Comparison of ENCODE assay signal across 16 cellular contexts in the genomic region with DNA sequence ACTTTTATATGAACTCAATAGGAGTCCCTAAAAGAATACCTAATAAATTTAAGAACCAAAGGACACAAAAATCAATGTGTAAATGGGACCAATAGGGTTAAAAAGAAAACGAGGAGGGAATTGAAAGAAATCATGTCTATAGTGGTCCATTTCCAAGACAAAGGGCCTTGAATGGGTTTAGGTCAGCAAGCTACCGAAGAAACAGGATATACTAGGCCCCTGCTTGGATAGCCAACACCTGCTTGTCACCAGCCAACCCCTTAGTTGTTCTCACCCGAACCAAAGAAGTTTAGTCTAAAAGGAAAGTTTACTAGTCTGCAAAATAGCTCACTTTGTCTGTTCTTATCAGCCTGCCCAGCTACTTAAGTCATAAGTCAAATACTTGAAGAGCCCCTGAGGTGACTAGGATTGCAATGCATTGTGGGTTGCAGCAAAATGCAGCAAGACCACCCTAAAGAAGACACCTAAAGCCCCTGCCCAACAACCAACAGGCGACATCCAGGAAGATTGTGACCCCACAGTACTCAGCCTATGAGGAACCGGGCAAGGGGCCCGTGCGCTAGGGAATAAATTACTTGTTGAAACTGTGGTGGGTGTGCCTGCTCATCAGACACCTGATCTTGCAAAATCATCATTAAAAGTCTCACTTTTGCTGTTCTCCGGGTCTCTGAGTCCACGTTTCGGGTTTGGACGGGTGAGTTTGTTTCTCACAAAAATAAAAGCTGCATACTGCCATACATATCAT.
"Had no signal": no experiment of that assay in that cellular context is flagged by ENCODE, and none has a peak within 500 bp of the region (broad histone marks: within the 10 kb centered on the region; RNA-seq: fewer than 3 reads in every experiment).

No MANE protein-coding gene starts in this region.

- H3K4me1 Mint-ChIP-seq: activated CD8-positive, alpha-beta memory T cell treated with anti-CD3 and anti-CD28 coated beads, Interleukin-2, amount 10 ng/mL, durations not matched to agents 7 days and 5 days; activated naive CD8-positive, alpha-beta T cell treated with anti-CD3 and anti-CD28 coated beads, Interleukin-2, amount 10 ng/mL, durations not matched to agents 7 days and 5 days; naive thymus-derived CD8-positive, alpha-beta T cell; stimulated activated naive B cell treated with anti-CD40 and anti-IgM and Interleukin-4, amounts not matched to agents 10 μg/mL and 1 μg/mL and 100 μg/mL, for 72 hours had no signal

- H3K27me3 Mint-ChIP-seq: activated naive CD8-positive, alpha-beta T cell treated with anti-CD3 and anti-CD28 coated beads, Interleukin-2, amount 10 ng/mL, durations not matched to agents 7 days and 5 days had no signal

- H3K9me3 Mint-ChIP-seq: activated naive CD8-positive, alpha-beta T cell treated with anti-CD3 and anti-CD28 coated beads, Interleukin-2, amount 10 ng/mL, durations not matched to agents 7 days and 5 days; naive thymus-derived CD8-positive, alpha-beta T cell; stimulated activated naive B cell treated with anti-CD40 and anti-IgM and Interleukin-4, amounts not matched to agents 10 μg/mL and 1 μg/mL and 100 μg/mL, for 72 hours had no signal

- H3K4me3 ChIP-seq: cardiac muscle cell, sigmoid colon had no signal

- H3K36me3 ChIP-seq: cardiac muscle cell, sigmoid colon had no signal

- H3K27ac Mint-ChIP-seq: activated CD8-positive, alpha-beta memory T cell treated with anti-CD3 and anti-CD28 coated beads, Interleukin-2, amount 10 ng/mL, durations not matched to agents 7 days and 5 days; activated naive CD8-positive, alpha-beta T cell treated with anti-CD3 and anti-CD28 coated beads, Interleukin-2, amount 10 ng/mL, durations not matched to agents 7 days and 5 days; naive thymus-derived CD8-positive, alpha-beta T cell; stimulated activated naive B cell treated with anti-CD40 and anti-IgM and Interleukin-4, amounts not matched to agents 10 μg/mL and 1 μg/mL and 100 μg/mL, for 72 hours had no signal

- DNase-seq: activated CD4-positive, alpha-beta T cell treated with anti-CD3 and anti-CD28 coated beads, Interleukin-2, amount 50 U/mL, for 48 hours; activated CD8-positive, alpha-beta memory T cell treated with anti-CD3 and anti-CD28 coated beads, Interleukin-2, amount 10 ng/mL, durations not matched to agents 7 days and 5 days; activated naive CD4-positive, alpha-beta T cell treated with Interleukin-2 at 50 U/mL for 16 hours; activated naive CD8-positive, alpha-beta T cell treated with anti-CD3 and anti-CD28 coated beads, Interleukin-2, amount 10 ng/mL, durations not matched to agents 7 days and 5 days; amygdala; foreskin melanocyte; glutamatergic neuron; hippocampal formation; mesenchymal stem cell; sigmoid colon; stimulated activated naive B cell treated with anti-CD40 and anti-IgM and Interleukin-4, amounts not matched to agents 10 μg/mL and 1 μg/mL and 100 μg/mL, for 72 hours; SW 1271; T-helper 2 cell had no signal

- H3K27ac ChIP-seq: cardiac muscle cell, sigmoid colon, VCaP had no signal

- H3K4me3 Mint-ChIP-seq: activated CD8-positive, alpha-beta memory T cell treated with anti-CD3 and anti-CD28 coated beads, Interleukin-2, amount 10 ng/mL, durations not matched to agents 7 days and 5 days; activated naive CD8-positive, alpha-beta T cell treated with anti-CD3 and anti-CD28 coated beads, Interleukin-2, amount 10 ng/mL, durations not matched to agents 7 days and 5 days; naive thymus-derived CD8-positive, alpha-beta T cell; stimulated activated naive B cell treated with anti-CD40 and anti-IgM and Interleukin-4, amounts not matched to agents 10 μg/mL and 1 μg/mL and 100 μg/mL, for 72 hours had no signal

- H3K4me1 ChIP-seq: sigmoid colon had no signal

- H3K27me3 ChIP-seq: cardiac muscle cell had no signal

- H3K36me3 Mint-ChIP-seq: activated CD8-positive, alpha-beta memory T cell treated with anti-CD3 and anti-CD28 coated beads, Interleukin-2, amount 10 ng/mL, durations not matched to agents 7 days and 5 days; activated naive CD8-positive, alpha-beta T cell treated with anti-CD3 and anti-CD28 coated beads, Interleukin-2, amount 10 ng/mL, durations not matched to agents 7 days and 5 days; naive thymus-derived CD8-positive, alpha-beta T cell; stimulated activated naive B cell treated with anti-CD40 and anti-IgM and Interleukin-4, amounts not matched to agents 10 μg/mL and 1 μg/mL and 100 μg/mL, for 72 hours had no signal

- H3K9me3 ChIP-seq: sigmoid colon had no signal
